Comparison of ENCODE assay signal across 8 cellular contexts in genomic region chr14:92690171-92691011, GRCh38. TPM values are rescaled to one million over a fixed set of nuclear protein-coding genes. Genes with fewer than 3 reads are reported as not detected.
DNase-seq lines count a peak whose midpoint lies in the region; ATAC-seq and TF ChIP-seq lines count a peak whose summit lies in the region.

No MANE protein-coding gene starts in this region.

- H3K4ac ChIP-seq in neuronal stem cell (ENCODE audit: low read length) = no peak overlapping the region

- intact Hi-C loops in colonic mucosa (cut with DNase I) = no loop called here

- H3K27me3 ChIP-seq in colonic mucosa = no peaks in the 10 kb centered on the region
- H3K27me3 ChIP-seq in neuronal stem cell (ENCODE audit: control insufficient read depth in 3 of 3, insufficient read depth in 3 of 3, low read depth in 1 of 3, low read length in 3 of 3) = peaks cover 0 to 30% (median 11%) of the 10 kb centered on the region in 3 experiments

- H3K9me3 ChIP-seq in colonic mucosa (no peaks in the 10 kb centered on the region), neuronal stem cell (replicated peaks in 1 of 2; ENCODE audit: control insufficient read depth in 2 of 2, insufficient read depth in 1 of 2, low read depth in 1 of 2, low read length in 2 of 2) (no peaks in the 10 kb centered on the region)

- TF ChIP-seq CTCF in GM20000 (IDR thresholded peaks at IDR 0.05; ENCODE audit: extremely low read depth, missing control alignments) (peak; percentile 53), colonic mucosa (IDR thresholded peaks at IDR 0.05) (peak; percentile 32)

- H3K18ac ChIP-seq in neuronal stem cell (ENCODE audit: low read length) = peak overlapping the region; percentile 67

- H2BK12ac ChIP-seq in neuronal stem cell (ENCODE audit: low read length) = peak overlapping the region; percentile 52

- no peak overlapping the region for H3K4me2 ChIP-seq in neuronal stem cell (ENCODE audit: insufficient read depth, low read length, poor library complexity, severe bottlenecking)

- no peak for ATAC-seq in GM21576 (IDR thresholded peaks at IDR 0.05; ENCODE audit: unreplicated experiment)

- H3K9ac ChIP-seq in colonic mucosa (ENCODE audit: low read depth in 2 of 2, low read length in 2 of 2) = no peak overlapping the region
- H3K9ac ChIP-seq in neuronal stem cell (ENCODE audit: low read depth, low read length, poor library complexity) = peak overlapping the region; percentile 39

- no peak overlapping the region for H2AFZ ChIP-seq in neuronal stem cell (ENCODE audit: low read length)

- H3K4me3 ChIP-seq in colonic mucosa = no peak overlapping the region
- H3K4me3 ChIP-seq in neuronal stem cell (ENCODE audit: low read length in 2 of 2) = no peak overlapping the region

- H3K27ac ChIP-seq in colonic mucosa (no peak overlapping the region), neuronal stem cell (replicated peaks; ENCODE audit: low read length) (no peak overlapping the region)

- H2BK120ac ChIP-seq in neuronal stem cell (ENCODE audit: low read depth, low read length) = no peak overlapping the region

- WGBS in neuronal stem cell (ENCODE audit: extremely low coverage in 2 of 2, insufficient read length in 2 of 2, insufficient replicate concordance in 1 of 2), 2 donors = no CpG with 5 or more reads among the region's 13 CpGs

- no peaks in the 10 kb centered on the region for H3K79me1 ChIP-seq in neuronal stem cell (ENCODE audit: low read depth, low read length)

- peaks cover 7% of the 10 kb centered on the region for H3K4me1 ChIP-seq in colonic mucosa
- H3K4me1 ChIP-seq in neuronal stem cell (ENCODE audit: control insufficient read depth in 2 of 2, insufficient read depth in 1 of 2, low read depth in 1 of 2, low read length in 2 of 2) = peaks cover 0 to 4% of the 10 kb centered on the region in 2 donors

- peak overlapping the region; percentile 47 for H3K23ac ChIP-seq in neuronal stem cell (ENCODE audit: low read depth, low read length, poor library complexity)

- H3K36me3 ChIP-seq in colonic mucosa = no peaks in the 10 kb centered on the region
- H3K36me3 ChIP-seq in neuronal stem cell (replicated peaks in 1 of 2; ENCODE audit: control insufficient read depth in 2 of 2, insufficient read depth in 2 of 2, low read length in 2 of 2) = no peaks in the 10 kb centered on the region

- peak overlapping the region; percentile 50 for H2AK5ac ChIP-seq in neuronal stem cell (ENCODE audit: low read depth, low read length)

- H2BK15ac ChIP-seq in neuronal stem cell (ENCODE audit: low read length) = peak overlapping the region; percentile 62

- H4K91ac ChIP-seq in neuronal stem cell (ENCODE audit: low read depth, low read length, poor library complexity) = no peak overlapping the region

- no peak overlapping the region for H3K14ac ChIP-seq in neuronal stem cell (ENCODE audit: low read length)

- H4K8ac ChIP-seq in neuronal stem cell (ENCODE audit: low read depth, low read length) = no peak overlapping the region

- no peak overlapping the region for H2BK5ac ChIP-seq in neuronal stem cell (ENCODE audit: low read length)

- DNase-seq in AML-193 (lab: John Stamatoyannopoulos, UW) (peak; percentile 34 to 53), GM20000 (ENCODE audit: low spot score) (peak; percentile 63), NCI-H510A treated with DMSO at 0.1 percent for 48 hours (lab: John Stamatoyannopoulos, UW) (peak; percentile 70), colonic mucosa (peak; percentile 57), neuronal stem cell (ENCODE audit: low spot score) (no peak), pons (ENCODE audit: low spot score) (no peak), NCI-H187 treated with DMSO at 0.1 percent for 48 hours (lab: John Stamatoyannopoulos, UW) (no peak)

RNA-seq across cellular contexts. Expression of gene LGMN, which starts 58.0 kb away (rescaled TPM):
- total RNA-seq in colonic mucosa = 100 to 1,000 TPM in 1 of 2 donors, 10 to 100 TPM in 1; 70.0 to 107 TPM
- 58.1 TPM for polyA plus RNA-seq in neuronal stem cell (2013, experiment 1 of 2)
- polyA plus RNA-seq in neuronal stem cell (2013, experiment 2 of 2) = 57.3 TPM

Comparison
In these comparisons a context has a peak if more than half of its experiments do, and no peak if none do; other contexts are left out.
1. DNase-seq: peak in AML-193 (2 of 2), GM20000 (single experiment), NCI-H510A treated with DMSO at 0.1 percent for 48 hours (single experiment) and colonic mucosa (single experiment); none in neuronal stem cell (single experiment), pons (single experiment) and NCI-H187 treated with DMSO at 0.1 percent for 48 hours (single experiment).